Comparison of ENCODE assay signal across 1 cellular context in the genomic region with DNA sequence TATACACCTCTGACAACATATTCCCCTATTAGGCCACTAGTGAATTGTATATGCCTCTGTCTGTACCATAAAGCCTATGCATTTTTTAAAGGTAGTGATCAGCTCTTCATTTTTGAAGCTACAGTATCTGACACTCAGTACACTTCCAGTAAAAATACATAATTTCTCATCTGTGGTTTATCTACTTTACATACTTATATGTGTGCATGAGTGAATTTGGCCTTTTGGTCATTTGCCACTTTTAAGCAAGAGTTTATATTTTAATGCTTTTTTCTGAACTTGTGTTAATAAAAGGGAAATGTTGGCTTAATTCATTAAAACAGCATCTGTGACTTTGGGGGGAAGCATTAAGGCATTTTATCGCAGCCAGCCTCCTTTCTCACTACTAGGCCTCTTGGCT.
TF ChIP-seq lines count a peak whose summit lies in the region.

No MANE protein-coding gene starts in this region.

TF ChIP-seq in SK-N-SH treated with all-trans-retinoic acid at 6 μM for 48 hours, 23 proteins besides CTCF, POLR2A, EP300 and RAD21 (continued from another document):
- TF ChIP-seq, protein P1, sequence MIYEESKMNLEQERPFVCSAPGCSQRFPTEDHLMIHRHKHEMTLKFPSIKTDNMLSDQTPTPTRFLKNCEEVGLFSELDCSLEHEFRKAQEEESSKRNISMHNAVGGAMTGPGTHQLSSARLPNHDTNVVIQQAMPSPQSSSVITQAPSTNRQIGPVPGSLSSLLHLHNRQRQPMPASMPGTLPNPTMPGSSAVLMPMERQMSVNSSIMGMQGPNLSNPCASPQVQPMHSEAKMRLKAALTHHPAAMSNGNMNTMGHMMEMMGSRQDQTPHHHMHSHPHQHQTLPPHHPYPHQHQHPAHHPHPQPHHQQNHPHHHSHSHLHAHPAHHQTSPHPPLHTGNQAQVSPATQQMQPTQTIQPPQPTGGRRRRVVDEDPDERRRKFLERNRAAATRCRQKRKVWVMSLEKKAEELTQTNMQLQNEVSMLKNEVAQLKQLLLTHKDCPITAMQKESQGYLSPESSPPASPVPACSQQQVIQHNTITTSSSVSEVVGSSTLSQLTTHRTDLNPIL (CRISPR knock-in tag; IDR thresholded peaks at IDR 0.05; ENCODE audit: low read depth): no peak
- TF ChIP-seq, protein P2, sequence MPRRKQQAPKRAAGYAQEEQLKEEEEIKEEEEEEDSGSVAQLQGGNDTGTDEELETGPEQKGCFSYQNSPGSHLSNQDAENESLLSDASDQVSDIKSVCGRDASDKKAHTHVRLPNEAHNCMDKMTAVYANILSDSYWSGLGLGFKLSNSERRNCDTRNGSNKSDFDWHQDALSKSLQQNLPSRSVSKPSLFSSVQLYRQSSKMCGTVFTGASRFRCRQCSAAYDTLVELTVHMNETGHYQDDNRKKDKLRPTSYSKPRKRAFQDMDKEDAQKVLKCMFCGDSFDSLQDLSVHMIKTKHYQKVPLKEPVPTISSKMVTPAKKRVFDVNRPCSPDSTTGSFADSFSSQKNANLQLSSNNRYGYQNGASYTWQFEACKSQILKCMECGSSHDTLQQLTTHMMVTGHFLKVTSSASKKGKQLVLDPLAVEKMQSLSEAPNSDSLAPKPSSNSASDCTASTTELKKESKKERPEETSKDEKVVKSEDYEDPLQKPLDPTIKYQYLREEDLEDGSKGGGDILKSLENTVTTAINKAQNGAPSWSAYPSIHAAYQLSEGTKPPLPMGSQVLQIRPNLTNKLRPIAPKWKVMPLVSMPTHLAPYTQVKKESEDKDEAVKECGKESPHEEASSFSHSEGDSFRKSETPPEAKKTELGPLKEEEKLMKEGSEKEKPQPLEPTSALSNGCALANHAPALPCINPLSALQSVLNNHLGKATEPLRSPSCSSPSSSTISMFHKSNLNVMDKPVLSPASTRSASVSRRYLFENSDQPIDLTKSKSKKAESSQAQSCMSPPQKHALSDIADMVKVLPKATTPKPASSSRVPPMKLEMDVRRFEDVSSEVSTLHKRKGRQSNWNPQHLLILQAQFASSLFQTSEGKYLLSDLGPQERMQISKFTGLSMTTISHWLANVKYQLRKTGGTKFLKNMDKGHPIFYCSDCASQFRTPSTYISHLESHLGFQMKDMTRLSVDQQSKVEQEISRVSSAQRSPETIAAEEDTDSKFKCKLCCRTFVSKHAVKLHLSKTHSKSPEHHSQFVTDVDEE (CRISPR knock-in tag; IDR thresholded peaks at IDR 0.05): no peak
